In genomic region chr1:22619808-22620207, GRCh38 we compare ENCODE assay signal across 29 cellular contexts. TPM values are rescaled to one million over a fixed set of nuclear protein-coding genes. Genes with fewer than 3 reads are reported as not detected.
"Had no signal": no experiment of that assay in that cellular context is flagged by ENCODE, and none has a peak within 500 bp of the region (broad histone marks: within the 10 kb centered on the region; RNA-seq: fewer than 3 reads in every experiment).

No MANE protein-coding gene starts in this region.

- H3K36me3 ChIP-seq: ascending aorta, MG63, Peyer's patch, WERI-Rb-1 had no signal

- ATAC-seq: PC-3 had no signal

- H3K27ac ChIP-seq: ascending aorta, Peyer's patch, WERI-Rb-1 had no signal

- H3K4me1 ChIP-seq: ascending aorta, Peyer's patch had no signal

- H3K9me3 ChIP-seq: ascending aorta, MG63, Peyer's patch had no signal

- H3K4me3 ChIP-seq: ascending aorta, MG63, Peyer's patch had no signal

- H3K27me3 ChIP-seq: Peyer's patch had no signal

- DNase-seq: activated CD4-positive, alpha-beta memory T cell treated with anti-CD3 and anti-CD28 coated beads, Interleukin-2, amount 10 ng/mL, durations not matched to agents 7 days and 5 days; activated CD4-positive, alpha-beta T cell treated with anti-CD3 and anti-CD28 coated beads for 1 hour; activated CD4-positive, alpha-beta T cell treated with anti-CD3 and anti-CD28 coated beads for 48 hours; activated CD4-positive, CD25-positive, alpha-beta regulatory T cell; activated gamma-delta T cell; activated naive CD4-positive, alpha-beta T cell treated with Interleukin-2 at 50 U/mL for 16 hours; activated naive CD8-positive, alpha-beta T cell treated with anti-CD3 and anti-CD28 coated beads, Interleukin-2, amount 10 ng/mL, durations not matched to agents 7 days and 5 days; activated T-cell treated with anti-CD3 and anti-CD28 coated beads, Interleukin-2, amount 50 U/mL, for 1 hour; amygdala; caudate nucleus; cerebellar nuclear complex; Karpas-422; MG63; NCI-H1092 treated with DMSO at 0.1 percent for 48 hours; NCI-H1436; NCI-H187; NCI-H2029 treated with DMSO at 0.1 percent for 48 hours; NCI-H2107; NCI-H2171; NCI-H2227 treated with DMSO at 0.1 percent for 48 hours; NCI-H446; NCI-H526 treated with DMSO at 0.1 percent for 48 hours; PC-3; Peyer's patch; RPMI8226; T1000; WERI-Rb-1 had no signal

RNA-seq across cellular contexts. Expression of gene C1QA, which starts 16.6 kb away (rescaled TPM):
- polyA plus RNA-seq: IgD-negative memory B cell had no signal

RNA-seq across cellular contexts. Expression of gene C1QC, which starts 23.6 kb away (rescaled TPM):
- polyA plus RNA-seq: IgD-negative memory B cell had no signal

RNA-seq across cellular contexts. Expression of gene C1QB, which starts 33.2 kb away (rescaled TPM):
- polyA plus RNA-seq: IgD-negative memory B cell had no signal

RNA-seq across cellular contexts. Expression of gene EPHA8, which starts 56.5 kb away (rescaled TPM):
- polyA plus RNA-seq: IgD-negative memory B cell had no signal
